Comparison of ENCODE assay signal across 9 cellular contexts in genomic region chr15:52021892-52022540, GRCh38. TPM values are rescaled to one million over a fixed set of nuclear protein-coding genes. Genes with fewer than 3 reads are reported as not detected.
DNase-seq lines count a peak whose midpoint lies in the region; ATAC-seq and TF ChIP-seq lines count a peak whose summit lies in the region.
"Had no signal": no experiment of that assay in that cellular context is flagged by ENCODE, and none has a peak within 500 bp of the region (broad histone marks: within the 10 kb centered on the region; RNA-seq: fewer than 3 reads in every experiment).

No MANE protein-coding gene starts in this region.

- H3K4me3 ChIP-seq in AG10803 (ENCODE audit: low read length): peak overlapping the region; percentile 94
- 0 out of 2 replicates have a peak overlapping the region, but pooled peaks have one; percentile 9 for H3K4me3 ChIP-seq in IMR-90 (ENCODE audit: insufficient read depth, low read depth, low read length)
- peak overlapping the region in 1 of 2 donors; percentile 18 for H3K4me3 ChIP-seq in muscle layer of duodenum (ENCODE audit: low read depth in 1 of 2, low read length in 2 of 2)

- CTCF ChIA-PET in IMR-90 (lab: Yijun Ruan, JAX): no interaction called here

- TF ChIP-seq POLR2A in IMR-90 (IDR thresholded peaks at IDR 0.05; ENCODE audit: low read depth, low read length): no peak

- WGBS in IMR-90 (ENCODE audit: extremely low coverage in 2 of 2, insufficient read length in 1 of 2), 2 experiments: 47% methylated on average over 3 of the region's 10 CpGs; no CpG with 5 or more reads in 1 of the 2 experiments

- 0 out of 2 replicates have a peak overlapping the region, but pooled peaks have one; percentile 30 for H2BK120ac ChIP-seq in IMR-90 (ENCODE audit: low read depth, low read length)

- no peak for TF ChIP-seq RAD21 in IMR-90 (IDR thresholded peaks at IDR 0.05; ENCODE audit: low read length)

- peak overlapping the region; percentile 99 for H3K27ac Mint-ChIP-seq in chondrocyte (ENCODE audit: unreplicated experiment)
- H3K27ac Mint-ChIP-seq in immature natural killer cell: peak overlapping the region in 1 of 6 donors; percentile 71

- peak overlapping the region; percentile 5; the same call in 1 of the 2 replicates for H2BK20ac ChIP-seq in IMR-90 (ENCODE audit: low read depth, low read length)

- in situ Hi-C loops in IMR-90 (cut with MboI; ENCODE audit: low sequenced_read_pairs): loop anchor here (25.0 kb wide), 1 partner anchor 640 kb away; no protein-coding TSS in a partner anchor

- H3K36me3 Mint-ChIP-seq in chondrocyte (ENCODE audit: low read depth) (peaks cover 3% of the 10 kb centered on the region), immature natural killer cell (no peaks in the 10 kb centered on the region)

- peaks cover 0 to 35% of the 10 kb centered on the region in 2 experiments; a peak in 2 of 4 replicates for H3K79me1 ChIP-seq in IMR-90 (ENCODE audit: low read depth in 1 of 2, low read length in 2 of 2)

- BruUV-seq in IMR-90 (replicated peaks; lab: Mats Ljungman, UMichigan): no TSS peak

- TF ChIP-seq CTCF in AG10803 (conservative IDR thresholded peaks at IDR 0.05; ENCODE audit: low read length) (no peak), IMR-90 (conservative IDR thresholded peaks at IDR 0.05; ENCODE audit: low read depth, low read length) (no peak), chondrocyte (IDR thresholded peaks at IDR 0.05) (no peak)

- H3K56ac ChIP-seq in IMR-90 (ENCODE audit: extremely low read depth, insufficient read depth, low read length): no peak overlapping the region

- H2AFZ ChIP-seq in IMR-90 (replicated peaks; ENCODE audit: low read length, poor library complexity): no peak overlapping the region

- H3K4me2 ChIP-seq in IMR-90 (ENCODE audit: low read depth, low read length): peak overlapping the region; percentile 81

- H3K14ac ChIP-seq in IMR-90 (replicated peaks; ENCODE audit: low read depth, low read length): peak overlapping the region; percentile 61

- DNase-seq in AG10803 (ENCODE audit: low read depth): no peak
- DNase-seq in IMR-90: no peak
- no peak for DNase-seq in chondrocyte (ENCODE audit: low spot score)
- DNase-seq in effector CD8-positive, alpha-beta T cell (lab: John Stamatoyannopoulos, UW): no peak
- DNase-seq in immature natural killer cell: no peak
- DNase-seq in DMS79 (lab: John Stamatoyannopoulos, UW): no peak
- DNase-seq: NCI-H748 treated with DMSO at 0.1 percent for 48 hours had no signal

- peak overlapping the region; percentile 49; the same call in 1 of the 3 replicates for H2BK15ac ChIP-seq in IMR-90 (ENCODE audit: low read depth, low read length)

- peak overlapping the region; percentile 65 for H2AK5ac ChIP-seq in IMR-90 (ENCODE audit: low read depth, low read length)

- H3K27ac ChIP-seq in IMR-90 (ENCODE audit: insufficient read depth, low read length) (peak overlapping the region; percentile 70; the same call in 1 of the 2 replicates), muscle layer of duodenum (ENCODE audit: low read length) (peak overlapping the region; percentile 99)

- H2AK9ac ChIP-seq in IMR-90 (replicated peaks; ENCODE audit: low read depth, low read length, poor library complexity): no peak overlapping the region

- H3K9me3 Mint-ChIP-seq in chondrocyte (ENCODE audit: low read depth): no peaks in the 10 kb centered on the region
- no peaks in the 10 kb centered on the region for H3K9me3 Mint-ChIP-seq in immature natural killer cell

- H3K9ac ChIP-seq in IMR-90 (ENCODE audit: low read depth, low read length): peak overlapping the region; percentile 52; the same call in 1 of the 2 replicates

- H4K91ac ChIP-seq in IMR-90 (ENCODE audit: insufficient read depth, low read depth, low read length): peak overlapping the region; percentile 13; the same call in 1 of the 2 replicates

- peak overlapping the region in 1 of 2 experiments; percentile 19; a peak in 1 of 4 replicates for H4K8ac ChIP-seq in IMR-90 (ENCODE audit: low read depth in 2 of 2, low read length in 2 of 2)

- H2BK5ac ChIP-seq in IMR-90 (ENCODE audit: low read depth, low read length, poor library complexity, severe bottlenecking): peak overlapping the region; percentile 93

- peak overlapping the region; percentile 28; the same call in 1 of the 2 replicates for H3K23ac ChIP-seq in IMR-90 (ENCODE audit: low read depth, low read length)

- H3K18ac ChIP-seq in IMR-90 (ENCODE audit: low read depth, low read length): no peak overlapping the region; the same call in 1 of the 2 replicates

- H3K9me3 ChIP-seq in IMR-90 (ENCODE audit: control insufficient read depth, insufficient read depth, low read length) (no peaks in the 10 kb centered on the region), muscle layer of duodenum (ENCODE audit: control insufficient read depth in 1 of 2, low read length in 2 of 2) (no peaks in the 10 kb centered on the region)

- peaks cover 51% of the 10 kb centered on the region for H3K4me1 Mint-ChIP-seq in chondrocyte (ENCODE audit: low read depth)
- peaks cover 30 to 34% of the 10 kb centered on the region in 2 donors for H3K4me1 Mint-ChIP-seq in immature natural killer cell

- H3K27me3 Mint-ChIP-seq in chondrocyte (ENCODE audit: low read depth): no peaks in the 10 kb centered on the region
- peaks cover 9 to 22% (median 17%) of the 10 kb centered on the region in 3 donors for H3K27me3 Mint-ChIP-seq in immature natural killer cell (ENCODE audit: low read depth in 3 of 3)

- H4K5ac ChIP-seq in IMR-90 (ENCODE audit: low read depth, low read length): peak overlapping the region; percentile 64; the same call in 1 of the 2 replicates

- H4K20me1 ChIP-seq in IMR-90 (ENCODE audit: insufficient read depth, low read length): peaks cover 36% of the 10 kb centered on the region

- H3K27me3 ChIP-seq in IMR-90 (ENCODE audit: control insufficient read depth, insufficient read depth, low read length) (no peaks in the 10 kb centered on the region), muscle layer of duodenum (ENCODE audit: low read depth, low read length) (no peaks in the 10 kb centered on the region)

- ATAC-seq in IMR-90 (ENCODE audit: low read depth) (no peak), HG03175 (IDR thresholded peaks at IDR 0.05; ENCODE audit: unreplicated experiment) (no peak)

- POLR2A ChIA-PET in IMR-90 (lab: Charles Lee; ENCODE audit: unreplicated experiment): interaction anchor here (1.2 kb wide), 1 partner anchor 19 kb away, joined by 4 read pairs; no protein-coding TSS in a partner anchor

- H3K4me3 Mint-ChIP-seq in chondrocyte (ENCODE audit: unreplicated experiment): peak overlapping the region; percentile 65
- no peak overlapping the region for H3K4me3 Mint-ChIP-seq in immature natural killer cell

- peaks cover 11% of the 10 kb centered on the region for H3K4me1 ChIP-seq in IMR-90 (ENCODE audit: control insufficient read depth, insufficient read depth, low read length)
- H3K4me1 ChIP-seq in muscle layer of duodenum (ENCODE audit: control insufficient read depth in 1 of 2, insufficient read depth in 2 of 2, low read length in 2 of 2): peaks cover 8 to 16% of the 10 kb centered on the region in 2 donors

- dilution Hi-C loops in IMR-90 (cut with HindIII; ENCODE audit: low sequenced_read_pairs, unreplicated experiment): no loop called here

- H3K4ac ChIP-seq in IMR-90 (ENCODE audit: low read depth, low read length): peak overlapping the region; percentile 64

- H3K9me1 ChIP-seq in IMR-90 (ENCODE audit: insufficient read depth, low read length): peaks cover 7% of the 10 kb centered on the region

- H3K36me3 ChIP-seq in IMR-90 (ENCODE audit: control insufficient read depth, insufficient read depth, low read length) (no peaks in the 10 kb centered on the region; the same call in 1 of the 2 replicates), muscle layer of duodenum (ENCODE audit: control insufficient read depth in 1 of 2, insufficient read depth in 2 of 2, low read length in 2 of 2) (peaks cover 0 to 21% of the 10 kb centered on the region in 2 donors)

- intact Hi-C loops in IMR-90 (cut with micrococcal nuclease): loop anchor here (2.0 to 5.0 kb wide), 2 partner anchors 40 to 119 kb away; no protein-coding TSS in a partner anchor

TF ChIP-seq in IMR-90, 13 proteins besides CTCF, POLR2A, EP300 and RAD21 (continues in another document):
- TF ChIP-seq MXI1 (IDR thresholded peaks at IDR 0.05; ENCODE audit: borderline replicate concordance, low read depth, low read length): no peak
- TF ChIP-seq SMC3 (IDR thresholded peaks at IDR 0.05; ENCODE audit: low read depth, low read length): no peak
- TF ChIP-seq CHD1 (IDR thresholded peaks at IDR 0.05; ENCODE audit: low read depth, low read length): no peak
- no peak for TF ChIP-seq FOS (IDR thresholded peaks at IDR 0.05; ENCODE audit: low read depth, low read length)
- TF ChIP-seq, protein P1, sequence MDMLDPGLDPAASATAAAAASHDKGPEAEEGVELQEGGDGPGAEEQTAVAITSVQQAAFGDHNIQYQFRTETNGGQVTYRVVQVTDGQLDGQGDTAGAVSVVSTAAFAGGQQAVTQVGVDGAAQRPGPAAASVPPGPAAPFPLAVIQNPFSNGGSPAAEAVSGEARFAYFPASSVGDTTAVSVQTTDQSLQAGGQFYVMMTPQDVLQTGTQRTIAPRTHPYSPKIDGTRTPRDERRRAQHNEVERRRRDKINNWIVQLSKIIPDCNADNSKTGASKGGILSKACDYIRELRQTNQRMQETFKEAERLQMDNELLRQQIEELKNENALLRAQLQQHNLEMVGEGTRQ (IDR thresholded peaks at IDR 0.05; ENCODE audit: low read depth, low read length): no peak
- TF ChIP-seq CEBPB (IDR thresholded peaks at IDR 0.05; ENCODE audit: low read depth, low read length): no peak
- TF ChIP-seq MAZ (IDR thresholded peaks at IDR 0.05; ENCODE audit: borderline replicate concordance, low read depth, low read length): no peak

RNA-seq across cellular contexts. Expression of gene MAPK6, which starts 3.0 kb away (rescaled TPM):
- total RNA-seq in IMR-90 (2012; rRNA removed) (60.6 and 84.2 TPM in 2 replicates), chondrocyte (45.2 to 60.1 TPM (median 59.0 TPM) in 3 replicates)
- polyA plus RNA-seq in IMR-90 (2012; rRNA removed) (17.9 and 22.6 TPM in 2 replicates), immature natural killer cell (1 to 10 TPM; 2.4 to 5.1 (median 4.9) TPM)
- 5.0 and 5.8 TPM in 2 replicates for polyA plus RNA-seq in IMR-90 (2012; cell fraction: cytosol; rRNA removed)
- 2.0 and 13.3 TPM in 2 replicates for polyA plus RNA-seq in IMR-90 (2012; cell fraction: nucleus; rRNA removed; ENCODE audit: low replicate concordance)

RNA-seq across cellular contexts. Expression of gene LEO1, which starts 50.4 kb away (rescaled TPM):
- 11.5 and 30.3 TPM in 2 replicates for total RNA-seq in IMR-90 (2012; rRNA removed)
- polyA plus RNA-seq in IMR-90 (2012; rRNA removed): 7.7 and 9.0 TPM in 2 replicates
- polyA plus RNA-seq in IMR-90 (2012; cell fraction: cytosol; rRNA removed): 1.0 and 2.2 TPM in 2 replicates
- polyA plus RNA-seq in IMR-90 (2012; cell fraction: nucleus; rRNA removed; ENCODE audit: low replicate concordance): 0.42 and 3.6 TPM in 2 replicates
- 17.5 to 24.0 TPM (median 17.7 TPM) in 3 replicates for total RNA-seq in chondrocyte
- 10 to 100 TPM; 10.4 to 30.0 (median 16.2) TPM for polyA plus RNA-seq in immature natural killer cell
